ENCODE assay signal across 13 cellular contexts in genomic region chr5:93572773-93573626, GRCh38. TPM values are rescaled to one million over a fixed set of nuclear protein-coding genes. Genes with fewer than 3 reads are reported as not detected.
A peak's percentile ranks its signal among the peaks of the same experiment; 100 is the strongest.
DNase-seq lines count a peak whose midpoint lies in the region; ATAC-seq, FAIRE-seq and TF ChIP-seq lines count a peak whose summit lies in the region.
"Had no signal": no experiment of that assay in that cellular context is flagged by ENCODE, and none has a peak within 500 bp of the region (broad histone marks: within the 10 kb centered on the region; RNA-seq: fewer than 3 reads in every experiment).

No MANE protein-coding gene starts in this region.

- TF ChIP-seq EP300 in stomach (IDR thresholded peaks at IDR 0.05): no peak

- TF ChIP-seq CTCF in astrocyte (IDR thresholded peaks at IDR 0.05; ENCODE audit: insufficient read depth, low read depth, low read length): no peak
- no peak for TF ChIP-seq CTCF in stomach (IDR thresholded peaks at IDR 0.05)

- no peak overlapping the region for H3K4me3 Mint-ChIP-seq in activated CD8-positive, alpha-beta memory T cell treated with anti-CD3 and anti-CD28 coated beads, Interleukin-2, amount 10 ng/mL, durations not matched to agents 7 days and 5 days
- peak overlapping the region; percentile 73 for H3K4me3 Mint-ChIP-seq in astrocyte (ENCODE audit: unreplicated experiment)

- ATAC-seq in activated CD8-positive, alpha-beta memory T cell treated with anti-CD3 and anti-CD28 coated beads, Interleukin-2, amount 10 ng/mL, durations not matched to agents 7 days and 5 days: no peak

- peaks cover 94% of the 10 kb centered on the region for H3K27me3 Mint-ChIP-seq in activated CD8-positive, alpha-beta memory T cell treated with anti-CD3 and anti-CD28 coated beads, Interleukin-2, amount 10 ng/mL, durations not matched to agents 7 days and 5 days
- H3K27me3 Mint-ChIP-seq in astrocyte (ENCODE audit: low read depth, unreplicated experiment): peaks cover 87% of the 10 kb centered on the region

- no peak for TF ChIP-seq POLR2A in stomach (IDR thresholded peaks at IDR 0.05)

- WGBS in stomach, 5 donors: 17 to 40% (median 21%) methylated on average over 47 to 50 of the region's 50 CpGs

- intact Hi-C loops in stomach (cut with DNase I; ENCODE audit: low total_unique reads): no loop called here

- peaks cover 1% of the 10 kb centered on the region for H3K36me3 Mint-ChIP-seq in activated CD8-positive, alpha-beta memory T cell treated with anti-CD3 and anti-CD28 coated beads, Interleukin-2, amount 10 ng/mL, durations not matched to agents 7 days and 5 days
- peaks cover 5% of the 10 kb centered on the region for H3K36me3 Mint-ChIP-seq in astrocyte (ENCODE audit: low read depth, unreplicated experiment)

- DNase-seq in activated CD8-positive, alpha-beta memory T cell treated with anti-CD3 and anti-CD28 coated beads, Interleukin-2, amount 10 ng/mL, durations not matched to agents 7 days and 5 days: no peak
- DNase-seq in activated CD8-positive, alpha-beta memory T cell treated with anti-CD3 and anti-CD28 coated beads for 24 hours: no peak
- DNase-seq in astrocyte (ENCODE audit: low read depth) (peak; percentile 73), iris pigment epithelial cell (ENCODE audit: low read depth) (peak; percentile 64), stomach (no peak), NCI-H2081 treated with DMSO at 0.1 percent for 48 hours (lab: John Stamatoyannopoulos, UW) (no peak), OCI-M2 (lab: John Stamatoyannopoulos, UW; ENCODE audit: unreplicated experiment) (no peak), SHP77 treated with DMSO at 0.1 percent for 48 hours (lab: John Stamatoyannopoulos, UW) (no peak)
- DNase-seq: activated CD4-positive, alpha-beta T cell treated with anti-CD3 and anti-CD28 coated beads, Interleukin-2, amount 50 U/mL, for 4 hours; Karpas-422; OCI-M1 had no signal

- H3K27ac ChIP-seq in astrocyte (ENCODE audit: low read depth, low read length) (peak overlapping the region; percentile 21), stomach (peak overlapping the region in 4 of 5 donors; percentile 22 to 91 (median 76))

- FAIRE-seq in astrocyte (lab: Jason Lieb, UNC): no peak
- FAIRE-seq: endometrium, GM12892 had no signal

- H3K4me2 ChIP-seq in astrocyte (ENCODE audit: low read length): peak overlapping the region; percentile 85

- H3K9me3 Mint-ChIP-seq in activated CD8-positive, alpha-beta memory T cell treated with anti-CD3 and anti-CD28 coated beads, Interleukin-2, amount 10 ng/mL, durations not matched to agents 7 days and 5 days (ENCODE audit: low read depth): no peaks in the 10 kb centered on the region
- H3K9me3 Mint-ChIP-seq in astrocyte (ENCODE audit: unreplicated experiment): peaks cover 6% of the 10 kb centered on the region

- CTCF ChIA-PET in activated CD8-positive, alpha-beta memory T cell treated with anti-CD3 and anti-CD28 coated beads, Interleukin-2, amount 10 ng/mL, durations not matched to agents 7 days and 5 days (lab: Charles Lee): interaction anchor here (1.1 kb wide), 1 partner anchor 49 kb away, joined by 4 read pairs; no protein-coding TSS in a partner anchor

- peaks cover 100% of the 10 kb centered on the region for H3K79me2 ChIP-seq in astrocyte (ENCODE audit: insufficient read depth, low read length)

- H2AFZ ChIP-seq in astrocyte (ENCODE audit: low read depth, low read length): peak overlapping the region; percentile 69

- peaks cover 4% of the 10 kb centered on the region for H4K20me1 ChIP-seq in astrocyte (ENCODE audit: insufficient read depth, low read length)

- peak overlapping the region; percentile 45 for H3K27ac Mint-ChIP-seq in activated CD8-positive, alpha-beta memory T cell treated with anti-CD3 and anti-CD28 coated beads, Interleukin-2, amount 10 ng/mL, durations not matched to agents 7 days and 5 days
- H3K27ac Mint-ChIP-seq in astrocyte (ENCODE audit: unreplicated experiment): peak overlapping the region; percentile 31

- peak overlapping the region; percentile 70 for H3K9ac ChIP-seq in astrocyte (ENCODE audit: low read length)

- H3K4me1 Mint-ChIP-seq in activated CD8-positive, alpha-beta memory T cell treated with anti-CD3 and anti-CD28 coated beads, Interleukin-2, amount 10 ng/mL, durations not matched to agents 7 days and 5 days: peaks cover 9% of the 10 kb centered on the region
- H3K4me1 Mint-ChIP-seq in astrocyte (ENCODE audit: low read depth, unreplicated experiment): peaks cover 3% of the 10 kb centered on the region

- no peaks in the 10 kb centered on the region for H3K27me3 ChIP-seq in astrocyte (ENCODE audit: insufficient read depth, low read length)
- peaks cover 0 to 96% (median 48%) of the 10 kb centered on the region in 3 donors for H3K27me3 ChIP-seq in stomach

- no peaks in the 10 kb centered on the region for H3K36me3 ChIP-seq in astrocyte (ENCODE audit: insufficient read depth, low read length)
- H3K36me3 ChIP-seq in stomach: no peaks in the 10 kb centered on the region

- H3K4me1 ChIP-seq in astrocyte (ENCODE audit: insufficient read depth, low read length): peaks cover 38% of the 10 kb centered on the region
- H3K4me1 ChIP-seq in stomach: peaks cover 7 to 66% (median 34%) of the 10 kb centered on the region in 4 donors

- H3K9me3 ChIP-seq in astrocyte (ENCODE audit: insufficient read depth, low read depth, low read length) (no peaks in the 10 kb centered on the region), stomach (peaks cover 0 to 8% (median 0%) of the 10 kb centered on the region in 4 donors)

- H3K4me3 ChIP-seq in astrocyte (ENCODE audit: insufficient read depth, low read depth, low read length) (peak overlapping the region; percentile 50), stomach (peak overlapping the region; percentile 1 to 26 (median 16))

RNA-seq across cellular contexts. Expression of gene NR2F1-AS1, which starts 8.0 kb away (rescaled TPM):
- total RNA-seq in activated CD8-positive, alpha-beta memory T cell treated with anti-CD3 and anti-CD28 coated beads, Interleukin-2, amount 10 ng/mL, durations not matched to agents 7 days and 5 days: not detected
- 6.9 and 7.3 TPM in 2 replicates for total RNA-seq in astrocyte
- total RNA-seq in stomach: 10 to 100 TPM in 4 of 5 donors, 1 to 10 TPM in 1; 4.3 to 40.8 (median 15.8) TPM
- 10 to 100 TPM in 2 of 3 donors, 1 to 10 TPM in 1; 9.7 to 19.6 (median 12.7) TPM for polyA plus RNA-seq in stomach

RNA-seq across cellular contexts. Expression of gene NR2F1, which starts 10.0 kb away (rescaled TPM):
- not detected for total RNA-seq in activated CD8-positive, alpha-beta memory T cell treated with anti-CD3 and anti-CD28 coated beads, Interleukin-2, amount 10 ng/mL, durations not matched to agents 7 days and 5 days
- total RNA-seq in astrocyte (4.3 and 5.1 TPM in 2 replicates), stomach (100 to 1,000 TPM in 1 of 5 donors, 10 to 100 TPM in 3, under 1 TPM in 1; 0.87 to 115 (median 20.4) TPM)
- 10 to 100 TPM; 10.7 to 25.7 (median 24.3) TPM for polyA plus RNA-seq in stomach

Comparison
In these comparisons a context has a peak if more than half of its experiments do, and no peak if none do; other contexts are left out.
1. DNase-seq: peak in astrocyte (single experiment) and iris pigment epithelial cell (single experiment); none in activated CD8-positive, alpha-beta memory T cell treated with anti-CD3 and anti-CD28 coated beads, Interleukin-2, amount 10 ng/mL, durations not matched to agents 7 days and 5 days (single experiment), activated CD8-positive, alpha-beta memory T cell treated with anti-CD3 and anti-CD28 coated beads for 24 hours (single experiment), stomach (single experiment), NCI-H2081 treated with DMSO at 0.1 percent for 48 hours (single experiment), OCI-M2 (single experiment) and SHP77 treated with DMSO at 0.1 percent for 48 hours (single experiment).